In genomic region chr12:120224304-120225199, GRCh38 we compare ENCODE assay signal across 8 cellular contexts. TPM values are rescaled to one million over a fixed set of nuclear protein-coding genes. Genes with fewer than 3 reads are reported as not detected.
DNase-seq lines count a peak whose midpoint lies in the region; TF ChIP-seq lines count a peak whose summit lies in the region.

No MANE protein-coding gene starts in this region.

- no peak overlapping the region for H3K4me3 Mint-ChIP-seq in activated CD4-positive, alpha-beta T cell treated with anti-CD3 and anti-CD28 coated beads, Interleukin-2, amount 10 ng/mL, durations not matched to agents 24 days and 14 days
- H3K4me3 Mint-ChIP-seq in activated CD4-positive, alpha-beta memory T cell treated with anti-CD3 and anti-CD28 coated beads, Interleukin-2, amount 10 ng/mL, durations not matched to agents 7 days and 5 days = no peak overlapping the region
- peak overlapping the region in 4 of 5 donors; percentile 56 to 66 (median 62) for H3K4me3 Mint-ChIP-seq in immature natural killer cell

- H3K9me3 Mint-ChIP-seq in activated CD4-positive, alpha-beta T cell treated with anti-CD3 and anti-CD28 coated beads, Interleukin-2, amount 10 ng/mL, durations not matched to agents 24 days and 14 days = no peaks in the 10 kb centered on the region
- H3K9me3 Mint-ChIP-seq in activated CD4-positive, alpha-beta memory T cell treated with anti-CD3 and anti-CD28 coated beads, Interleukin-2, amount 10 ng/mL, durations not matched to agents 7 days and 5 days = no peaks in the 10 kb centered on the region
- no peaks in the 10 kb centered on the region for H3K9me3 Mint-ChIP-seq in immature natural killer cell

- 36 to 40% methylated on average over 18 to 19 of the region's 25 CpGs for WGBS in tibial nerve, 2 donors

- CTCF ChIA-PET in activated CD4-positive, alpha-beta memory T cell treated with anti-CD3 and anti-CD28 coated beads, Interleukin-2, amount 10 ng/mL, durations not matched to agents 7 days and 5 days (lab: Charles Lee) = interaction anchor here (1.4 to 9.7 kb wide), 3 partner anchors 10 to 40 kb away, joined by 3 to 561 read pairs (median 92); partner anchors contain the start of genes PXN and RPLP0

- H3K36me3 ChIP-seq in tibial nerve = peaks cover 4 to 56% (median 25%) of the 10 kb centered on the region in 3 donors

- intact Hi-C loops in activated CD4-positive, alpha-beta T cell treated with anti-CD3 and anti-CD28 coated beads, Interleukin-2, amount 10 ng/mL, durations not matched to agents 24 days and 14 days (cut with micrococcal nuclease) = loop anchor here (10.0 kb wide), 1 partner anchor 210 kb away; the partner anchor contains the start of gene COX6A1

- peak in 1 of 2 donors; percentile 47 for TF ChIP-seq EP300 in tibial nerve (IDR thresholded peaks at IDR 0.05)

- H3K27me3 ChIP-seq in tibial nerve = no peaks in the 10 kb centered on the region

- peak overlapping the region; percentile 15 to 88 (median 73) for H3K27ac ChIP-seq in tibial nerve

- DNase-seq in activated CD4-positive, alpha-beta T cell treated with anti-CD3 and anti-CD28 coated beads, Interleukin-2, amount 10 ng/mL, durations not matched to agents 24 days and 14 days = no peak
- no peak for DNase-seq in activated CD4-positive, alpha-beta T cell treated with anti-CD3 and anti-CD28 coated beads for 1 hour
- no peak for DNase-seq in activated CD4-positive, alpha-beta memory T cell treated with anti-CD3 and anti-CD28 coated beads, Interleukin-2, amount 10 ng/mL, durations not matched to agents 7 days and 5 days
- DNase-seq in immature natural killer cell (no peak), tibial nerve (ENCODE audit: low spot score in 2 of 2) (no peak), 8988T (no peak), NCI-H748 (lab: John Stamatoyannopoulos, UW; ENCODE audit: unreplicated experiment) (no peak)
- DNase-seq in stimulated activated CD4-positive, alpha-beta T cell treated with anti-CD3 and anti-CD28 coated beads, Interleukin-4, amount 100 ng/mL, for 1 hour = no peak

- peaks cover 29% of the 10 kb centered on the region for H3K36me3 Mint-ChIP-seq in activated CD4-positive, alpha-beta T cell treated with anti-CD3 and anti-CD28 coated beads, Interleukin-2, amount 10 ng/mL, durations not matched to agents 24 days and 14 days (ENCODE audit: low read depth)
- peaks cover 66% of the 10 kb centered on the region for H3K36me3 Mint-ChIP-seq in activated CD4-positive, alpha-beta memory T cell treated with anti-CD3 and anti-CD28 coated beads, Interleukin-2, amount 10 ng/mL, durations not matched to agents 7 days and 5 days (ENCODE audit: low read depth)
- H3K36me3 Mint-ChIP-seq in immature natural killer cell = peaks cover 0 to 25% (median 0%) of the 10 kb centered on the region in 3 donors

- peak overlapping the region; percentile 96 for H3K27ac Mint-ChIP-seq in activated CD4-positive, alpha-beta T cell treated with anti-CD3 and anti-CD28 coated beads, Interleukin-2, amount 10 ng/mL, durations not matched to agents 24 days and 14 days
- H3K27ac Mint-ChIP-seq in activated CD4-positive, alpha-beta memory T cell treated with anti-CD3 and anti-CD28 coated beads, Interleukin-2, amount 10 ng/mL, durations not matched to agents 7 days and 5 days = peak overlapping the region; percentile 84
- peak overlapping the region; percentile 69 to 91 (median 84) for H3K27ac Mint-ChIP-seq in immature natural killer cell

- peak overlapping the region in 3 of 4 donors; percentile 11 to 30 (median 27) for H3K4me3 ChIP-seq in tibial nerve

- no peaks in the 10 kb centered on the region for H3K27me3 Mint-ChIP-seq in activated CD4-positive, alpha-beta T cell treated with anti-CD3 and anti-CD28 coated beads, Interleukin-2, amount 10 ng/mL, durations not matched to agents 24 days and 14 days
- no peaks in the 10 kb centered on the region for H3K27me3 Mint-ChIP-seq in activated CD4-positive, alpha-beta memory T cell treated with anti-CD3 and anti-CD28 coated beads, Interleukin-2, amount 10 ng/mL, durations not matched to agents 7 days and 5 days
- peaks cover 4 to 17% (median 12%) of the 10 kb centered on the region in 3 donors for H3K27me3 Mint-ChIP-seq in immature natural killer cell (ENCODE audit: low read depth in 3 of 3)

- peaks cover 0 to 94% (median 47%) of the 10 kb centered on the region in 4 donors for H3K4me1 ChIP-seq in tibial nerve

- peak in 1 of 2 donors; percentile 31 for TF ChIP-seq POLR2A in tibial nerve (IDR thresholded peaks at IDR 0.05)

- no peak for TF ChIP-seq CTCF in tibial nerve (IDR thresholded peaks at IDR 0.05)

- peaks cover 38% of the 10 kb centered on the region for H3K4me1 Mint-ChIP-seq in activated CD4-positive, alpha-beta T cell treated with anti-CD3 and anti-CD28 coated beads, Interleukin-2, amount 10 ng/mL, durations not matched to agents 24 days and 14 days
- H3K4me1 Mint-ChIP-seq in activated CD4-positive, alpha-beta memory T cell treated with anti-CD3 and anti-CD28 coated beads, Interleukin-2, amount 10 ng/mL, durations not matched to agents 7 days and 5 days = peaks cover 45% of the 10 kb centered on the region
- peaks cover 60 to 67% of the 10 kb centered on the region in 2 donors for H3K4me1 Mint-ChIP-seq in immature natural killer cell

- POLR2A ChIA-PET in activated CD4-positive, alpha-beta memory T cell treated with anti-CD3 and anti-CD28 coated beads, Interleukin-2, amount 10 ng/mL, durations not matched to agents 7 days and 5 days (lab: Charles Lee) = interaction anchor here (0.8 to 10.3 kb wide), 5 partner anchors 23 to 67 kb away, joined by 3 to 330 read pairs (median 159); partner anchors contain the start of genes RNU4-1, RNU4-2 and RPLP0

- no peaks in the 10 kb centered on the region for H3K9me3 ChIP-seq in tibial nerve

RNA-seq across cellular contexts. Expression of gene RPLP0, which starts 23.6 kb away (rescaled TPM):
- total RNA-seq in activated CD4-positive, alpha-beta T cell treated with anti-CD3 and anti-CD28 coated beads, Interleukin-2, amount 10 ng/mL, durations not matched to agents 24 days and 14 days = 2,659 and 2,699 TPM in 2 replicates
- 1,000 to 10,000 TPM; 1,823 to 1,853 TPM for total RNA-seq in activated CD4-positive, alpha-beta memory T cell treated with anti-CD3 and anti-CD28 coated beads, Interleukin-2, amount 10 ng/mL, durations not matched to agents 7 days and 5 days
- 1,000 to 10,000 TPM in 1 of 3 donors, 100 to 1,000 TPM in 2; 528 to 1,271 (median 768) TPM for polyA plus RNA-seq in immature natural killer cell
- total RNA-seq in tibial nerve = 1,000 to 10,000 TPM; 1,234 to 2,921 (median 1,418) TPM

RNA-seq across cellular contexts. Expression of gene GCN1, which starts 30.0 kb away (rescaled TPM):
- total RNA-seq in activated CD4-positive, alpha-beta T cell treated with anti-CD3 and anti-CD28 coated beads, Interleukin-2, amount 10 ng/mL, durations not matched to agents 24 days and 14 days = 169 and 176 TPM in 2 replicates
- total RNA-seq in activated CD4-positive, alpha-beta memory T cell treated with anti-CD3 and anti-CD28 coated beads, Interleukin-2, amount 10 ng/mL, durations not matched to agents 7 days and 5 days = 10 to 100 TPM; 86.0 to 94.3 TPM
- 10 to 100 TPM in 2 of 3 donors, 1 to 10 TPM in 1; 9.7 to 26.4 (median 11.3) TPM for polyA plus RNA-seq in immature natural killer cell
- 100 to 1,000 TPM in 2 of 4 donors, 10 to 100 TPM in 2; 44.6 to 138 (median 106) TPM for total RNA-seq in tibial nerve

RNA-seq across cellular contexts. Expression of gene PXN, which starts 41.0 kb away (rescaled TPM):
- 48.4 and 51.2 TPM in 2 replicates for total RNA-seq in activated CD4-positive, alpha-beta T cell treated with anti-CD3 and anti-CD28 coated beads, Interleukin-2, amount 10 ng/mL, durations not matched to agents 24 days and 14 days
- total RNA-seq in activated CD4-positive, alpha-beta memory T cell treated with anti-CD3 and anti-CD28 coated beads, Interleukin-2, amount 10 ng/mL, durations not matched to agents 7 days and 5 days = 100 to 1,000 TPM; 271 to 274 TPM
- 100 to 1,000 TPM; 132 to 310 (median 240) TPM for polyA plus RNA-seq in immature natural killer cell
- total RNA-seq in tibial nerve = 100 to 1,000 TPM; 217 to 428 (median 330) TPM

Comparison
In these comparisons a context has a peak if more than half of its experiments do, and no peak if none do; other contexts are left out.
1. H3K4me3 Mint-ChIP-seq: peak in immature natural killer cell (4 of 5); none in activated CD4-positive, alpha-beta T cell treated with anti-CD3 and anti-CD28 coated beads, Interleukin-2, amount 10 ng/mL, durations not matched to agents 24 days and 14 days (single experiment) and activated CD4-positive, alpha-beta memory T cell treated with anti-CD3 and anti-CD28 coated beads, Interleukin-2, amount 10 ng/mL, durations not matched to agents 7 days and 5 days (single experiment).
2. Peak in every context shown above with its lines, with median percentiles within 50 percentile points of each other: H3K27ac Mint-ChIP-seq.